Comparison of ENCODE assay signal across 23 cellular contexts in the genomic region with DNA sequence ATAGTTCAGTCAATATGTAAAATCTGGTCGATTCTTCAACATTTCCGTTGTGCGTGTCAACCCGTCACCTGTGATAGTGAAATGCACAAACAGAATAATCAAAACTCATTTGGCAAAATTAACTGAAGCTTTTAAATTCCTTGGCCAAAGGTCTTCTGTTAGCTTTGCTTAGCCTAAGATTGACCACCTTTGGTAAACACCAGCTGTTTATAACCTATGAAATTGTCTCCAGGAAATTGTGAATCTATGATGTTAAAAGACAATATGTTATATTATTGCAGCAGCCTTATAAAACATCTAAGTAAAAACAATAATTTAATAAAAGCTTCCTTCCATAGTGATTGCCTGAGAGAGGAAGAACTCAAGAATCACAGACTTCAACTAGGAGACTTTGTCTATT.
"Had no signal": no experiment of that assay in that cellular context is flagged by ENCODE, and none has a peak within 500 bp of the region (broad histone marks: within the 10 kb centered on the region; RNA-seq: fewer than 3 reads in every experiment).

No MANE protein-coding gene starts in this region.

- H3K9me3 ChIP-seq: colonic mucosa, gastrocnemius medialis had no signal

- H3K4me1 ChIP-seq: colonic mucosa, esophagus muscularis mucosa, esophagus squamous epithelium, foreskin keratinocyte, gastrocnemius medialis, gastroesophageal sphincter, heart left ventricle, heart right ventricle had no signal

- ATAC-seq: effector memory CD8-positive, alpha-beta T cell; esophagus mucosa; foreskin keratinocyte; gastrocnemius medialis; gastroesophageal sphincter; heart left ventricle; heart right ventricle had no signal

- H3K4me3 ChIP-seq: colonic mucosa, coronary artery, dorsolateral prefrontal cortex, esophagus muscularis mucosa, esophagus squamous epithelium, gastrocnemius medialis, gastroesophageal sphincter, heart left ventricle, heart right ventricle had no signal

- DNase-seq: colonic mucosa; cortex of kidney; dermis blood vessel endothelial cell; dorsolateral prefrontal cortex; effector CD4-positive, alpha-beta T cell; effector CD8-positive, alpha-beta T cell; effector memory CD4-positive, alpha-beta T cell; effector memory CD8-positive, alpha-beta T cell; endodermal cell; erythroblast; esophagus squamous epithelium; foreskin fibroblast; foreskin keratinocyte; foreskin melanocyte; gastrocnemius medialis; glutamatergic neuron; head of caudate nucleus; heart left ventricle; heart right ventricle had no signal

- H3K36me3 ChIP-seq: colonic mucosa, esophagus muscularis mucosa, esophagus squamous epithelium, gastrocnemius medialis, gastroesophageal sphincter, heart left ventricle, heart right ventricle had no signal
